ENCODE assay signal across 8 cellular contexts in genomic region chr18:79068299-79068945, GRCh38. TPM values are rescaled to one million over a fixed set of nuclear protein-coding genes. Genes with fewer than 3 reads are reported as not detected.
A peak's percentile ranks its signal among the peaks of the same experiment; 100 is the strongest.
DNase-seq lines count a peak whose midpoint lies in the region; ATAC-seq and TF ChIP-seq lines count a peak whose summit lies in the region.

No MANE protein-coding gene starts in this region.

- no peak for TF ChIP-seq RAD21 in HCT116 (IDR thresholded peaks at IDR 0.05; ENCODE audit: low read depth)

- no TSS peak for BruUV-seq in HCT116 (replicated peaks; lab: Mats Ljungman, UMichigan)

- H3K9ac ChIP-seq in HCT116 (ENCODE audit: low read length) (no peak overlapping the region), OCI-LY1 (ENCODE audit: low read length) (peak overlapping the region; percentile 70), mucosa of rectum (ENCODE audit: low read depth in 1 of 2, low read length in 2 of 2) (peak overlapping the region; percentile 67 to 92)

- H3K36me3 ChIP-seq in DOHH2 (ENCODE audit: control insufficient read depth, low read length), result peaks cover 5% of the 10 kb centered on the region; the same call in 1 of the 2 replicates
- no peaks in the 10 kb centered on the region for H3K36me3 ChIP-seq in HCT116 (ENCODE audit: control insufficient read depth in 1 of 2, insufficient read depth in 2 of 2, low read length in 2 of 2)
- no peaks in the 10 kb centered on the region; the same call in 1 of the 2 replicates for H3K36me3 ChIP-seq in OCI-LY1 (ENCODE audit: insufficient read depth, low read length)
- H3K36me3 ChIP-seq in mucosa of rectum (ENCODE audit: control insufficient read depth in 2 of 2, insufficient read depth in 2 of 2, low read length in 2 of 2), result no peaks in the 10 kb centered on the region
- H3K36me3 ChIP-seq in transverse colon, result no peaks in the 10 kb centered on the region

- no peak for TF ChIP-seq EP300 in transverse colon (IDR thresholded peaks at IDR 0.05; ENCODE audit: low read depth)

- no peak overlapping the region for H3K27ac ChIP-seq in DOHH2 (ENCODE audit: low read depth, low read length)
- peak overlapping the region; percentile 85 for H3K27ac ChIP-seq in HCT116 (ENCODE audit: low read depth, low read length)
- peak overlapping the region; percentile 48 for H3K27ac ChIP-seq in OCI-LY1 (ENCODE audit: low read depth, low read length, poor library complexity, severe bottlenecking)
- peak overlapping the region; percentile 86 for H3K27ac ChIP-seq in cingulate gyrus (ENCODE audit: low read depth, low read length)
- peak overlapping the region; percentile 87 to 90 for H3K27ac ChIP-seq in mucosa of rectum (ENCODE audit: low read depth in 2 of 2, low read length in 2 of 2)
- peak overlapping the region; percentile 90 to 99 (median 96) for H3K27ac ChIP-seq in transverse colon

- peaks cover 38% of the 10 kb centered on the region for H3K79me2 ChIP-seq in DOHH2 (ENCODE audit: control insufficient read depth, low read length)
- peaks cover 28% of the 10 kb centered on the region for H3K79me2 ChIP-seq in HCT116 (ENCODE audit: insufficient read depth, low read length)
- peaks cover 25% of the 10 kb centered on the region for H3K79me2 ChIP-seq in OCI-LY1 (ENCODE audit: insufficient read depth, low read length)

- H2AFZ ChIP-seq in HCT116 (ENCODE audit: low read depth, low read length, poor library complexity, severe bottlenecking) (peak overlapping the region; percentile 78), OCI-LY1 (ENCODE audit: low read length) (no peak overlapping the region)

- WGBS in transverse colon (ENCODE audit: low coverage in 1 of 2), 2 donors, result 45 to 55% methylated on average over 22 to 47 of the region's 51 CpGs

- CTCF ChIA-PET in HCT116 (lab: Charles Lee), result no interaction called here

- H3K27me3 ChIP-seq in DOHH2 (ENCODE audit: control insufficient read depth, low read length) (no peaks in the 10 kb centered on the region), HCT116 (ENCODE audit: insufficient read depth, low read length) (no peaks in the 10 kb centered on the region), OCI-LY1 (ENCODE audit: insufficient read depth, low read length) (no peaks in the 10 kb centered on the region; the same call in 1 of the 2 replicates), mucosa of rectum (ENCODE audit: control insufficient read depth in 2 of 2, insufficient read depth in 2 of 2, low read length in 2 of 2) (no peaks in the 10 kb centered on the region), transverse colon (no peaks in the 10 kb centered on the region)

- H4K20me1 ChIP-seq in DOHH2 (ENCODE audit: control insufficient read depth, insufficient read depth, low read depth, low read length), result no peaks in the 10 kb centered on the region
- H4K20me1 ChIP-seq in HCT116 (ENCODE audit: insufficient read depth), result no peaks in the 10 kb centered on the region
- H4K20me1 ChIP-seq in OCI-LY1 (ENCODE audit: insufficient read depth, low read length), result no peaks in the 10 kb centered on the region

- no peaks in the 10 kb centered on the region for H3K9me2 ChIP-seq in DOHH2 (replicated peaks; ENCODE audit: control insufficient read depth, low read length)
- H3K9me2 ChIP-seq in HCT116 (ENCODE audit: insufficient read depth), result no peaks in the 10 kb centered on the region
- no peaks in the 10 kb centered on the region for H3K9me2 ChIP-seq in OCI-LY1 (ENCODE audit: low read depth, low read length)

- TF ChIP-seq CTCF in DOHH2 (IDR thresholded peaks at IDR 0.05; ENCODE audit: low read depth, low read length, poor library complexity, severe bottlenecking) (no peak), HCT116 (IDR thresholded peaks at IDR 0.05 in 2 of 3, conservative IDR thresholded peaks at IDR 0.05 in 1 of 3; ENCODE audit: borderline replicate concordance in 1 of 3, insufficient read depth in 1 of 3, low read depth in 2 of 3, low read length in 2 of 3) (no peak), OCI-LY1 (IDR thresholded peaks at IDR 0.05; ENCODE audit: low read length) (no peak), transverse colon (IDR thresholded peaks at IDR 0.05) (no peak)

- POLR2A ChIA-PET in HCT116 (lab: Charles Lee), result no interaction called here

- H3K4me2 ChIP-seq in DOHH2 (ENCODE audit: low read length), result peak overlapping the region; percentile 84
- no peak overlapping the region for H3K4me2 ChIP-seq in HCT116 (ENCODE audit: low read length)
- H3K4me2 ChIP-seq in OCI-LY1 (ENCODE audit: low read length), result peak overlapping the region; percentile 71

- ATAC-seq in HCT116 (no peak), HG03280 (IDR thresholded peaks at IDR 0.05; ENCODE audit: unreplicated experiment) (no peak), HG02970 (IDR thresholded peaks at IDR 0.05; ENCODE audit: low FRiP score, unreplicated experiment) (no peak)

- no peak for DNase-seq in HCT116 (ENCODE audit: low read depth, low spot score)
- DNase-seq in transverse colon, result no peak

- H3K4me1 ChIP-seq in DOHH2 (ENCODE audit: control insufficient read depth, low read length) (peaks cover 21% of the 10 kb centered on the region), HCT116 (ENCODE audit: control insufficient read depth in 1 of 2, insufficient read depth in 2 of 2, low read length in 2 of 2) (peaks cover 0 to 15% of the 10 kb centered on the region in 2 experiments; a peak in 3 of 4 replicates), OCI-LY1 (ENCODE audit: insufficient read depth, low read length, severe bottlenecking) (peaks cover 20% of the 10 kb centered on the region), mucosa of rectum (ENCODE audit: control insufficient read depth in 2 of 2, insufficient read depth in 2 of 2, low read length in 2 of 2) (peaks cover 13 to 15% of the 10 kb centered on the region in 2 donors), transverse colon (peaks cover 3 to 21% (median 12%) of the 10 kb centered on the region in 4 donors)

- RAD21 ChIA-PET in HCT116 (lab: Charles Lee; ENCODE audit: low non-redundant PET in 1 of 2, low total read pairs in 2 of 2, uncharacterized antibody in 2 of 2, unreplicated experiment in 2 of 2), result no interaction called here

- in situ Hi-C loops in transverse colon (cut with MboI; ENCODE audit: low pct_ligation_motif_present in 1 of 4, low pct_unique_long_range_greater_than_20kb in 1 of 4, low sequenced_read_pairs in 3 of 4), result no loop called here

- TF ChIP-seq POLR2A in HCT116 (IDR thresholded peaks at IDR 0.05; ENCODE audit: borderline replicate concordance, extremely low read depth, insufficient read depth, insufficient read length) (no peak), transverse colon (IDR thresholded peaks at IDR 0.05) (no peak)

- H3K9me3 ChIP-seq in DOHH2 (ENCODE audit: control insufficient read depth, insufficient read depth, low read length) (peaks cover 9% of the 10 kb centered on the region; the same call in 1 of the 2 replicates), HCT116 (ENCODE audit: control insufficient read depth in 1 of 2, insufficient read depth in 1 of 2, low read depth in 1 of 2, low read length in 2 of 2) (peaks cover 0 to 8% of the 10 kb centered on the region in 2 experiments; a peak in 1 of 4 replicates), OCI-LY1 (ENCODE audit: low read length) (no peaks in the 10 kb centered on the region; the same call in 1 of the 2 replicates), mucosa of rectum (ENCODE audit: control insufficient read depth in 2 of 2, low read length in 2 of 2) (peaks cover 0 to 3% of the 10 kb centered on the region in 2 donors), transverse colon (no peaks in the 10 kb centered on the region)

- H3K4me3 ChIP-seq in DOHH2 (ENCODE audit: low read length) (peak overlapping the region; percentile 83), HCT116 (replicated peaks in 1 of 2; ENCODE audit: low read depth in 1 of 2, low read length in 2 of 2) (no peak overlapping the region), OCI-LY1 (ENCODE audit: low read depth, low read length, poor library complexity, severe bottlenecking) (peak overlapping the region; percentile 99), mucosa of rectum (ENCODE audit: low read length in 2 of 2) (peak overlapping the region; percentile 79 to 94), transverse colon (peak overlapping the region; percentile 37 to 100 (median 89))

- peaks cover 8% of the 10 kb centered on the region for H3F3A ChIP-seq in DOHH2 (ENCODE audit: control insufficient read depth, insufficient read depth)
- H3F3A ChIP-seq in OCI-LY1 (ENCODE audit: insufficient read depth, low read length), result no peaks in the 10 kb centered on the region

- intact Hi-C loops in HCT116 (cut with micrococcal nuclease), result no loop called here
- intact Hi-C loops in transverse colon (cut with DNase I; ENCODE audit: low total_unique reads), result no loop called here

TF ChIP-seq in HCT116, 20 proteins besides CTCF, POLR2A, EP300 and RAD21 (continues in another document):
- TF ChIP-seq ZBTB33 (IDR thresholded peaks at IDR 0.05; ENCODE audit: extremely low read depth, insufficient replicate concordance, low read length), result no peak
- no peak for TF ChIP-seq ZFX (IDR thresholded peaks at IDR 0.05)
- TF ChIP-seq CBX3 (IDR thresholded peaks at IDR 0.05; ENCODE audit: low read depth), result no peak
- TF ChIP-seq SIN3A (IDR thresholded peaks at IDR 0.05; ENCODE audit: low read depth), result no peak

RNA-seq across cellular contexts. Expression of gene ATP9B, which starts 0.8 kb away (rescaled TPM):
- total RNA-seq in HCT116 (2021; ENCODE audit: unreplicated experiment), result 17.8 TPM
- 6.5 and 10.2 TPM in 2 replicates for polyA plus RNA-seq in HCT116 (2012)
- 10 to 100 TPM; 36.3 to 70.3 (median 41.6) TPM for total RNA-seq in transverse colon

Comparison
In these comparisons a context has a peak if more than half of its experiments do, and no peak if none do; other contexts are left out.
1. H3K4me3 ChIP-seq: peak in DOHH2 (single experiment), OCI-LY1 (single experiment), mucosa of rectum (2 of 2) and transverse colon (4 of 4); none in HCT116 (0 of 2).